28 cellular contexts compared by ENCODE assay signal in genomic region chr5:180235077-180235476, GRCh38. TPM values are rescaled to one million over a fixed set of nuclear protein-coding genes. Genes with fewer than 3 reads are reported as not detected.
"Had no signal": no experiment of that assay in that cellular context is flagged by ENCODE, and none has a peak within 500 bp of the region (broad histone marks: within the 10 kb centered on the region; RNA-seq: fewer than 3 reads in every experiment).

No MANE protein-coding gene starts in this region.

- H3K4me1 Mint-ChIP-seq: nephron; stimulated activated memory B cell treated with anti-CD40 and anti-IgM and Interleukin-4, amounts not matched to agents 10 μg/mL and 1 μg/mL and 100 μg/mL, for 72 hours had no signal

- H3K27me3 ChIP-seq: colonic mucosa, esophagus squamous epithelium, ovary, spleen, testis, tibial artery, upper lobe of left lung had no signal

- DNase-seq: colonic mucosa; effector memory CD4-positive, alpha-beta T cell; erythroblast; esophagus squamous epithelium; hypothalamus; left ventricle myocardium superior; mesenchymal stem cell; midbrain; naive thymus-derived CD4-positive, alpha-beta T cell; occipital lobe; ovary; posterior cingulate gyrus; psoas muscle; right cardiac atrium; stimulated activated CD4-positive, alpha-beta T cell treated with anti-CD3 and anti-CD28 coated beads, Interleukin-4, amount 100 ng/mL, for 4 hours; stimulated activated naive CD8-positive, alpha-beta T cell treated with anti-CD3 and anti-CD28 coated beads, Interleukin-15, Interleukin-2, amounts not matched to agents 100 U/mL and 50 U/mL, for 24 hours; substantia nigra; testis; tibial artery; upper lobe of left lung had no signal

- ATAC-seq: left ventricle myocardium superior; naive thymus-derived CD4-positive, alpha-beta T cell; psoas muscle; right cardiac atrium; stimulated activated memory B cell treated with anti-CD40 and anti-IgM and Interleukin-4, amounts not matched to agents 10 μg/mL and 1 μg/mL and 100 μg/mL, for 72 hours; stimulated activated naive CD8-positive, alpha-beta T cell treated with anti-CD3 and anti-CD28 coated beads, Interleukin-15, Interleukin-2, amounts not matched to agents 100 U/mL and 50 U/mL, for 24 hours had no signal

- H3K4me1 ChIP-seq: colonic mucosa, esophagus squamous epithelium, psoas muscle, spleen, testis, tibial artery, upper lobe of left lung had no signal

- H3K4me3 ChIP-seq: colonic mucosa, esophagus squamous epithelium, ovary, psoas muscle, skin epidermis, spleen, testis, tibial artery, upper lobe of left lung had no signal

- H3K36me3 ChIP-seq: colonic mucosa, ovary had no signal

- H3K27me3 Mint-ChIP-seq: dendritic cell treated with granulocyte-macrophage colony-stimulating factor and Interleukin-4, amounts not matched to agents 40 ng/mL and 50 ng/mL, for 4 days; naive thymus-derived CD4-positive, alpha-beta T cell; stimulated activated memory B cell treated with anti-CD40 and anti-IgM and Interleukin-4, amounts not matched to agents 10 μg/mL and 1 μg/mL and 100 μg/mL, for 72 hours had no signal

- H3K9me3 Mint-ChIP-seq: nephron had no signal

- H3K4me3 Mint-ChIP-seq: dendritic cell treated with granulocyte-macrophage colony-stimulating factor and Interleukin-4, amounts not matched to agents 40 ng/mL and 50 ng/mL, for 4 days; nephron; stimulated activated memory B cell treated with anti-CD40 and anti-IgM and Interleukin-4, amounts not matched to agents 10 μg/mL and 1 μg/mL and 100 μg/mL, for 72 hours had no signal

- H3K27ac Mint-ChIP-seq: dendritic cell treated with granulocyte-macrophage colony-stimulating factor and Interleukin-4, amounts not matched to agents 40 ng/mL and 50 ng/mL, for 4 days; naive thymus-derived CD4-positive, alpha-beta T cell; nephron; stimulated activated memory B cell treated with anti-CD40 and anti-IgM and Interleukin-4, amounts not matched to agents 10 μg/mL and 1 μg/mL and 100 μg/mL, for 72 hours had no signal

- H3K9me3 ChIP-seq: colonic mucosa, esophagus squamous epithelium, ovary, psoas muscle, testis had no signal

- H3K27ac ChIP-seq: colonic mucosa, esophagus squamous epithelium, ovary, psoas muscle, skin epidermis, spleen, testis, tibial artery, upper lobe of left lung had no signal

RNA-seq across cellular contexts. Expression of gene RASGEF1C, which starts 26.1 kb away (rescaled TPM):
- total RNA-seq: chondrocyte; naive thymus-derived CD4-positive, alpha-beta T cell; psoas muscle; renal cortical epithelial cell; upper lobe of left lung had no signal
- polyA plus RNA-seq: keratinocyte; naive thymus-derived CD4-positive, alpha-beta T cell had no signal
